ENCODE assay signal across 8 cellular contexts in the genomic region with DNA sequence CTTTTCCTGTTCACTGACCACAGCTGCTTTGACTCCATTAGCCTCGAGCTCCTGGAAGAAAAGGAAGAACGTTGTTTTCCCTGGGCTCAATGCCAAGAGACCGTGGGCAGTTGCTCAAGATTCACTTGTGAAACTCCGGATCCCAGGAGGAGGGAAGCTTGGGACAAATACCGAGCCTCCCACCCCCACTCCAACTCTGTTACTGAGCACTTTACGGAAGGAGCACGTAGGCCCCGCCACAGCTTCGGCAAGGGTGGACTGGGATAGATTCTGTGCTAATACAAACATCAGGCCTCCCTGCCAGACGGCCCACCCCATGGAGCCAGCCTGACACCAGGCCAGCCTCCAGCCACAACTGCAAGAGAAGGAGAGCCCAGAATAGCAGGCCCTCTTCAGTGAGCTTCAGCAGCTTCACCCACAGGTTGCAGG. TPM values are rescaled to one million over a fixed set of nuclear protein-coding genes. Genes with fewer than 3 reads are reported as not detected.
A peak's percentile ranks its signal among the peaks of the same experiment; 100 is the strongest.
DNase-seq lines count a peak whose midpoint lies in the region; ATAC-seq, FAIRE-seq and TF ChIP-seq lines count a peak whose summit lies in the region.

No MANE protein-coding gene starts in this region.

- TF ChIP-seq POLR2A in body of pancreas (IDR thresholded peaks at IDR 0.05) = no peak

- H3K9me3 ChIP-seq in body of pancreas (no peaks in the 10 kb centered on the region), subcutaneous abdominal adipose tissue (ENCODE audit: control insufficient read depth in 5 of 5, low read length in 5 of 5) (no peaks in the 10 kb centered on the region)

- 10 to 34% methylated on average over 2 to 10 of the region's 10 CpGs for WGBS in body of pancreas, 2 donors

- no peak for ATAC-seq in body of pancreas

- H3K36me3 ChIP-seq in body of pancreas (replicated peaks in 1 of 2; ENCODE audit: insufficient read depth in 1 of 2, low read depth in 2 of 2) (no peaks in the 10 kb centered on the region), subcutaneous abdominal adipose tissue (ENCODE audit: control insufficient read depth in 5 of 5, insufficient read depth in 5 of 5, low read length in 5 of 5) (peaks cover 0 to 17% (median 7%) of the 10 kb centered on the region in 5 donors)

- peak; percentile 86 to 92 for DNase-seq in HL-60 (ENCODE audit: low read depth in 1 of 2, low spot score in 1 of 2)
- DNase-seq in body of pancreas = peak; percentile 45 to 79 (median 53)
- peak; percentile 96 for DNase-seq in iris pigment epithelial cell (ENCODE audit: low read depth)
- DNase-seq in D721Med (ENCODE audit: insufficient read length, low spot score) = no peak
- DNase-seq in SW480 (ENCODE audit: low spot score) = no peak
- no peak for DNase-seq in activated gamma-delta T cell treated with Interleukin-2 at 50 U/mL for 16 hours
- DNase-seq in activated gamma-delta T cell (lab: John Stamatoyannopoulos, UW) = no peak

- peak overlapping the region in 4 of 5 donors; percentile 26 to 71 (median 56) for H3K9ac ChIP-seq in subcutaneous abdominal adipose tissue (ENCODE audit: low read length in 5 of 5)

- peaks cover 7% of the 10 kb centered on the region for H3K4me1 ChIP-seq in body of pancreas
- peaks cover 6 to 53% (median 40%) of the 10 kb centered on the region in 5 donors for H3K4me1 ChIP-seq in subcutaneous abdominal adipose tissue (ENCODE audit: control insufficient read depth in 5 of 5, insufficient read depth in 5 of 5, low read length in 5 of 5)

- H3K27ac ChIP-seq in HL-60 (replicated peaks) (peak overlapping the region; percentile 57), body of pancreas (peak overlapping the region in 2 of 4 donors; percentile 18 to 29), subcutaneous abdominal adipose tissue (ENCODE audit: low read depth, low read length) (peak overlapping the region; percentile 89)

- H3K4me3 ChIP-seq in HL-60 (replicated peaks; ENCODE audit: insufficient read depth, low read length) (no peak overlapping the region), body of pancreas (no peak overlapping the region), subcutaneous abdominal adipose tissue (ENCODE audit: low read depth in 1 of 5, low read length in 5 of 5) (peak overlapping the region; percentile 9 to 51 (median 38))

- TF ChIP-seq CTCF in HL-60 (IDR thresholded peaks at IDR 0.05; ENCODE audit: insufficient read depth, low read length) (no peak), body of pancreas (IDR thresholded peaks at IDR 0.05) (no peak), D721Med (IDR thresholded peaks at IDR 0.05; ENCODE audit: insufficient read depth, missing control alignments) (no peak)

- intact Hi-C loops in body of pancreas (cut with DNase I) = no loop called here

- FAIRE-seq in D721Med (lab: Jason Lieb, UNC) = no peak

- H3K27me3 ChIP-seq in HL-60 (ENCODE audit: insufficient read depth, poor library complexity, severe bottlenecking) (no peaks in the 10 kb centered on the region), body of pancreas (no peaks in the 10 kb centered on the region), subcutaneous abdominal adipose tissue (ENCODE audit: control insufficient read depth in 5 of 5, insufficient read depth in 4 of 5, low read length in 5 of 5) (no peaks in the 10 kb centered on the region)

RNA-seq across cellular contexts. Expression of gene FANCD2, which starts 10.7 kb away (rescaled TPM):
- 1 to 10 TPM; 1.0 to 2.3 TPM for total RNA-seq in body of pancreas

RNA-seq across cellular contexts. Expression of gene EMC3, which starts 28.8 kb away (rescaled TPM):
- total RNA-seq in body of pancreas = 10 to 100 TPM in 1 of 2 donors, 1 to 10 TPM in 1; 9.6 to 26.5 TPM

Comparison
In these comparisons a context has a peak if more than half of its experiments do, and no peak if none do; other contexts are left out.
1. DNase-seq: peak in HL-60 (2 of 2), body of pancreas (4 of 4) and iris pigment epithelial cell (single experiment); none in D721Med (single experiment), SW480 (single experiment), activated gamma-delta T cell treated with Interleukin-2 at 50 U/mL for 16 hours (single experiment) and activated gamma-delta T cell (single experiment).
2. H3K4me3 ChIP-seq: peak in subcutaneous abdominal adipose tissue (5 of 5); none in HL-60 (single experiment) and body of pancreas (0 of 2).